ENCODE assay signal across 31 cellular contexts in genomic region chr11:95219599-95219998, GRCh38.
"Had no signal": no experiment of that assay in that cellular context is flagged by ENCODE, and none has a peak within 500 bp of the region (broad histone marks: within the 10 kb centered on the region; RNA-seq: fewer than 3 reads in every experiment).

No MANE protein-coding gene starts in this region.

- ATAC-seq: activated T-cell treated with anti-CD3 and anti-CD28 coated beads, Interleukin-2, amount 50 U/mL, for 4 hours; esophagus mucosa had no signal

- FAIRE-seq: astrocyte, bronchial epithelial cell, frontal cortex had no signal

- DNase-seq: activated CD4-positive, alpha-beta memory T cell treated with anti-CD3 and anti-CD28 coated beads, Interleukin-2, amount 10 ng/mL, durations not matched to agents 7 days and 5 days; activated CD4-positive, alpha-beta T cell treated with anti-CD3 and anti-CD28 coated beads for 1 hour; activated CD4-positive, alpha-beta T cell treated with anti-CD3 and anti-CD28 coated beads for 4 hours; activated CD4-positive, alpha-beta T cell treated with anti-CD3 and anti-CD28 coated beads, Interleukin-2, amount 10 ng/mL, durations not matched to agents 7 days and 5 days; activated CD4-positive, alpha-beta T cell treated with anti-CD3 and anti-CD28 coated beads, Interleukin-2, amount 50 U/mL, for 4 hours; activated CD4-positive, CD25-positive, alpha-beta regulatory T cell; activated CD8-positive, alpha-beta memory T cell treated with anti-CD3 and anti-CD28 coated beads, Interleukin-2, amount 50 U/mL, for 48 hours; activated gamma-delta T cell; activated naive CD4-positive, alpha-beta T cell treated with anti-CD3 and anti-CD28 coated beads, Interleukin-2, amount 50 U/mL, for 16 hours; activated naive CD4-positive, alpha-beta T cell treated with Interleukin-2 at 50 U/mL for 16 hours; activated T-cell treated with anti-CD3 and anti-CD28 coated beads for 4 hours; activated T-cell treated with anti-CD3 and anti-CD28 coated beads, Interleukin-2, amount 50 U/mL, for 4 hours; amniotic stem cell; anterior cingulate cortex; brain microvascular endothelial cell; dorsolateral prefrontal cortex; effector memory CD4-positive, alpha-beta T cell; endodermal cell; foreskin fibroblast; head of caudate nucleus; T-helper 1 cell; T-helper 2 cell had no signal

- H3K27me3 Mint-ChIP-seq: activated CD4-positive, alpha-beta memory T cell treated with anti-CD3 and anti-CD28 coated beads, Interleukin-2, amount 10 ng/mL, durations not matched to agents 7 days and 5 days; activated CD4-positive, alpha-beta T cell treated with anti-CD3 and anti-CD28 coated beads, Interleukin-2, amount 10 ng/mL, durations not matched to agents 7 days and 5 days; central memory CD8-positive, alpha-beta T cell; dendritic cell treated with granulocyte-macrophage colony-stimulating factor and Interleukin-4, amounts not matched to agents 40 ng/mL and 50 ng/mL, for 4 days had no signal

- H3K27ac ChIP-seq: brain microvascular endothelial cell, coronary artery, dorsolateral prefrontal cortex had no signal

- H3K4me3 Mint-ChIP-seq: activated CD4-positive, alpha-beta memory T cell treated with anti-CD3 and anti-CD28 coated beads, Interleukin-2, amount 10 ng/mL, durations not matched to agents 7 days and 5 days; activated CD4-positive, alpha-beta T cell treated with anti-CD3 and anti-CD28 coated beads, Interleukin-2, amount 10 ng/mL, durations not matched to agents 7 days and 5 days; activated T-cell treated with anti-CD3 and anti-CD28 coated beads, Interleukin-2, amount 50 U/mL, for 4 hours; activated T-helper 1 cell treated with anti-CD3 and anti-CD28 coated beads, Interleukin-12 subunit alpha, Interleukin-12 subunit beta, Interleukin-2, Interleukin-4 antibody, amounts not matched to agents 30 ng/mL and 10 ng/mL and 1 ng/mL, durations not matched to agents 14 hours and 24 hours and 36 hours; central memory CD8-positive, alpha-beta T cell; dendritic cell treated with granulocyte-macrophage colony-stimulating factor and Interleukin-4, amounts not matched to agents 40 ng/mL and 50 ng/mL, for 4 days; endodermal cell had no signal

- H3K27ac Mint-ChIP-seq: activated CD4-positive, alpha-beta memory T cell treated with anti-CD3 and anti-CD28 coated beads, Interleukin-2, amount 10 ng/mL, durations not matched to agents 7 days and 5 days; activated CD4-positive, alpha-beta T cell treated with anti-CD3 and anti-CD28 coated beads, Interleukin-2, amount 10 ng/mL, durations not matched to agents 7 days and 5 days; activated T-helper 1 cell treated with anti-CD3 and anti-CD28 coated beads, Interleukin-12 subunit alpha, Interleukin-12 subunit beta, Interleukin-2, Interleukin-4 antibody, amounts not matched to agents 30 ng/mL and 10 ng/mL and 1 ng/mL, durations not matched to agents 14 hours and 24 hours and 36 hours; activated T-helper 2 cell treated with anti-CD3 and anti-CD28 coated beads, Interferon-gamma antibody, Interleukin-2, Interleukin-4, amounts not matched to agents 10 μg/mL and 5 μg/mL and 100 μg/mL, durations not matched to agents 14 hours and 24 hours and 36 hours; dendritic cell treated with granulocyte-macrophage colony-stimulating factor and Interleukin-4, amounts not matched to agents 40 ng/mL and 50 ng/mL, for 4 days; endodermal cell had no signal

- H3K9me3 Mint-ChIP-seq: activated T-cell treated with anti-CD3 and anti-CD28 coated beads, Interleukin-2, amount 50 U/mL, for 4 hours; activated T-helper 1 cell treated with anti-CD3 and anti-CD28 coated beads, Interleukin-12 subunit alpha, Interleukin-12 subunit beta, Interleukin-2, Interleukin-4 antibody, amounts not matched to agents 30 ng/mL and 10 ng/mL and 1 ng/mL, durations not matched to agents 14 hours and 24 hours and 36 hours; activated T-helper 2 cell treated with anti-CD3 and anti-CD28 coated beads, Interferon-gamma antibody, Interleukin-2, Interleukin-4, amounts not matched to agents 10 μg/mL and 5 μg/mL and 100 μg/mL, durations not matched to agents 14 hours and 24 hours and 36 hours; central memory CD8-positive, alpha-beta T cell; dendritic cell treated with granulocyte-macrophage colony-stimulating factor and Interleukin-4, amounts not matched to agents 40 ng/mL and 50 ng/mL, for 4 days; endodermal cell had no signal
